ENCODE assay signal across 24 cellular contexts in the genomic region with DNA sequence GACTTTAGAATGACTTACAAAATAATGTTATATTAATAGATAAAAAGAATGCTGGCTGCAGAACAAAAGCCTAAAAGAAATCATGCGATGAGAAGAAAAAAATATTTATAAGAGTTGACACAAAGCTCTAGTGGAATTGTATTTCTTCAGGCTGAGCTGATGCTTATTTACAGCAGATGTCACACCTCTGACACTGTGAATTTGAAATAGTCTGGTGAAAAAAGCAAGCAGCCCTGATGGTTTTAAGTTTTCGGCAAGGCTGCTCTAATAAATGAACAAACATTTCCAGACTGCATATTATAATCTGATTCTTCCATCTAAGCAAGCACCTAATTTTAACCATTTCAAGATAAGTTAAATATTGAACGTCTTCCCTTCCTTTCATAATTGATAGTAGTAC.
DNase-seq lines count a peak whose midpoint lies in the region; ATAC-seq, FAIRE-seq and TF ChIP-seq lines count a peak whose summit lies in the region.
"Had no signal": no experiment of that assay in that cellular context is flagged by ENCODE, and none has a peak within 500 bp of the region (broad histone marks: within the 10 kb centered on the region; RNA-seq: fewer than 3 reads in every experiment).

No MANE protein-coding gene starts in this region.

- no peak for TF ChIP-seq POLR2A in A549 (IDR thresholded peaks at IDR 0.05; ENCODE audit: low read length)
- TF ChIP-seq POLR2A in prostate gland (IDR thresholded peaks at IDR 0.05), result no peak

- H3K4me3 ChIP-seq in cardiac muscle cell, result no peak overlapping the region
- H3K4me3 ChIP-seq in A549, result no peak overlapping the region
- H3K4me3 ChIP-seq in SK-N-SH (ENCODE audit: low read depth in 2 of 2, low read length in 1 of 2), result no peak overlapping the region
- no peak overlapping the region for H3K4me3 ChIP-seq in hepatocyte
- no peak overlapping the region for H3K4me3 ChIP-seq in prostate gland
- H3K4me3 ChIP-seq: BLaER1 treated with 17β-estradiol and CSF1 and Interleukin-3, amounts not matched to agents 10 nM and 100 nM; GM12878 had no signal

- H3K79me2 ChIP-seq in SK-N-SH (ENCODE audit: insufficient read depth), result no peaks in the 10 kb centered on the region
- H3K79me2 ChIP-seq in hepatocyte, result no peaks in the 10 kb centered on the region

- H3K9me2 ChIP-seq in SK-N-SH (no peaks in the 10 kb centered on the region), hepatocyte (replicated peaks; ENCODE audit: insufficient read depth) (no peaks in the 10 kb centered on the region)

- 47% methylated on average over 3 of the region's 3 CpGs for WGBS in A549 (ENCODE audit: missing lambda C conversion rate)
- 29% methylated on average over 3 of the region's 3 CpGs for WGBS in SK-N-SH (ENCODE audit: low lambda C conversion rate)
- WGBS in hepatocyte (ENCODE audit: low lambda C conversion rate, missing lambda C conversion rate), result 36% methylated on average over 3 of the region's 3 CpGs
- WGBS in prostate gland, result 20% methylated on average over 3 of the region's 3 CpGs

- TF ChIP-seq EP300 in A549 (IDR thresholded peaks at IDR 0.05), result no peak
- peak in 1 of 2 experiments; percentile 64; a peak in 2 of 4 replicates for TF ChIP-seq EP300 in SK-N-SH (IDR thresholded peaks at IDR 0.05; ENCODE audit: borderline replicate concordance in 1 of 2, low read depth in 1 of 2, low read length in 1 of 2)

- peaks cover 2% of the 10 kb centered on the region for H3F3A ChIP-seq in SK-N-SH (replicated peaks; ENCODE audit: insufficient read depth)

- TF ChIP-seq RAD21 in A549 (conservative IDR thresholded peaks at IDR 0.05 in 1 of 2, IDR thresholded peaks at IDR 0.05 in 1 of 2), result no peak
- no peak for TF ChIP-seq RAD21 in SK-N-SH (IDR thresholded peaks at IDR 0.05; ENCODE audit: low read length)

- no peak for ATAC-seq in left ventricle myocardium superior
- no peak for ATAC-seq in A549
- ATAC-seq: CD8-positive, alpha-beta T cell; GM12878 had no signal

- H3K27ac ChIP-seq in cardiac muscle cell (peak overlapping the region; percentile 62), A549 (no peak overlapping the region), SK-N-SH (ENCODE audit: low read depth in 2 of 2, low read length in 1 of 2) (peak overlapping the region in 1 of 2 experiments; percentile 91; a peak in 2 of 4 replicates), hepatocyte (no peak overlapping the region), prostate gland (no peak overlapping the region)
- H3K27ac ChIP-seq: 22Rv1; BLaER1 treated with 17β-estradiol and CSF1 and Interleukin-3, amounts not matched to agents 10 nM and 100 nM; C4-2B had no signal

- H3K9ac ChIP-seq in SK-N-SH, result no peak overlapping the region
- H3K9ac ChIP-seq: BLaER1 treated with 17β-estradiol and CSF1 and Interleukin-3, amounts not matched to agents 10 nM and 100 nM had no signal

- POLR2A ChIA-PET in A549 (lab: Yijun Ruan, JAX), result no interaction called here
- POLR2A ChIA-PET in SK-N-SH (lab: Yijun Ruan, JAX), result no interaction called here

- intact Hi-C loops in left ventricle myocardium superior (cut with micrococcal nuclease) (no loop called here), prostate gland (cut with DNase I) (no loop called here)

- DNase-seq in cardiac muscle cell (ENCODE audit: low read depth in 1 of 2, low spot score in 1 of 2), result no peak
- no peak for DNase-seq in left ventricle myocardium superior
- no peak for DNase-seq in A549 (ENCODE audit: low read depth in 1 of 2, low spot score in 1 of 2)
- DNase-seq in SK-N-SH, result no peak
- DNase-seq in hepatocyte (ENCODE audit: low spot score), result no peak
- DNase-seq in Ammon's horn (ENCODE audit: low spot score), result no peak
- no peak for DNase-seq in dedifferentiated amniotic fluid mesenchymal stem cell (ENCODE audit: extremely low spot score)
- no peak for DNase-seq in prostate gland (ENCODE audit: low spot score)
- DNase-seq: ACHN; CD4-positive, alpha-beta T cell; CD8-positive, alpha-beta T cell; DMS 273 treated with DMSO at 0.1 percent for 48 hours; DMS153; DMS53; DMS79; DND-41; EL; GDM1 had no signal

- CTCF ChIA-PET in A549 (lab: Yijun Ruan, JAX), result interaction anchor here (1.4 kb wide), 1 partner anchor 11 kb away, joined by 4 read pairs; no protein-coding TSS in a partner anchor
- CTCF ChIA-PET in SK-N-SH (lab: Yijun Ruan, JAX), result interaction anchor here (0.9 to 7.1 kb wide), 3 partner anchors 10 to 21 kb away, joined by 4 to 51 read pairs (median 4); no protein-coding TSS in a partner anchor

- H4K20me1 ChIP-seq in SK-N-SH (ENCODE audit: insufficient read depth) (no peaks in the 10 kb centered on the region), hepatocyte (ENCODE audit: insufficient read depth, poor library complexity, severe bottlenecking) (no peaks in the 10 kb centered on the region)
- H4K20me1 ChIP-seq: BLaER1 treated with 17β-estradiol and CSF1 and Interleukin-3, amounts not matched to agents 10 nM and 100 nM had no signal

- TF ChIP-seq CTCF in cardiac muscle cell (IDR thresholded peaks at IDR 0.05; ENCODE audit: low read depth, low read length), result no peak
- TF ChIP-seq CTCF in A549 (IDR thresholded peaks at IDR 0.05), result no peak
- TF ChIP-seq CTCF in SK-N-SH (IDR thresholded peaks at IDR 0.05), result no peak
- no peak for TF ChIP-seq CTCF in hepatocyte (IDR thresholded peaks at IDR 0.05; ENCODE audit: poor library complexity)
- no peak for TF ChIP-seq CTCF in prostate gland (IDR thresholded peaks at IDR 0.05)

- no peak for FAIRE-seq in A549 (lab: Jason Lieb, UNC)
- FAIRE-seq: GM12878, GM12892, GM18507 had no signal

- H3K36me3 ChIP-seq in cardiac muscle cell, result no peaks in the 10 kb centered on the region
- no peaks in the 10 kb centered on the region for H3K36me3 ChIP-seq in SK-N-SH (replicated peaks in 1 of 2; ENCODE audit: control insufficient read depth in 1 of 2, insufficient read depth in 2 of 2, low read length in 1 of 2)
- H3K36me3 ChIP-seq in hepatocyte (replicated peaks; ENCODE audit: insufficient read depth, low read depth), result no peaks in the 10 kb centered on the region
- no peaks in the 10 kb centered on the region for H3K36me3 ChIP-seq in prostate gland
- H3K36me3 ChIP-seq: BLaER1 treated with 17β-estradiol and CSF1 and Interleukin-3, amounts not matched to agents 10 nM and 100 nM had no signal

- peak overlapping the region; percentile 51 for H3K4me2 ChIP-seq in A549
- H3K4me2 ChIP-seq in SK-N-SH, result no peak overlapping the region
- H3K4me2 ChIP-seq in hepatocyte, result peak overlapping the region; percentile 56
- H3K4me2 ChIP-seq: BLaER1 treated with 17β-estradiol and CSF1 and Interleukin-3, amounts not matched to agents 10 nM and 100 nM had no signal

- H3K27me3 ChIP-seq in cardiac muscle cell (no peaks in the 10 kb centered on the region), SK-N-SH (ENCODE audit: insufficient read depth) (no peaks in the 10 kb centered on the region), hepatocyte (no peaks in the 10 kb centered on the region), prostate gland (replicated peaks; ENCODE audit: insufficient read depth) (no peaks in the 10 kb centered on the region)
- H3K27me3 ChIP-seq: BLaER1 treated with 17β-estradiol and CSF1 and Interleukin-3, amounts not matched to agents 10 nM and 100 nM had no signal

- peak overlapping the region; percentile 24; the same call in 1 of the 2 replicates for H2AFZ ChIP-seq in SK-N-SH (ENCODE audit: low read depth)
- H2AFZ ChIP-seq in hepatocyte, result no peak overlapping the region

- H3K9me3 ChIP-seq in cardiac muscle cell (ENCODE audit: low read depth) (no peaks in the 10 kb centered on the region), A549 (no peaks in the 10 kb centered on the region), SK-N-SH (no peaks in the 10 kb centered on the region), hepatocyte (ENCODE audit: low read depth) (no peaks in the 10 kb centered on the region), prostate gland (no peaks in the 10 kb centered on the region)
- H3K9me3 ChIP-seq: BLaER1 treated with 17β-estradiol and CSF1 and Interleukin-3, amounts not matched to agents 10 nM and 100 nM had no signal

- H3K4me1 ChIP-seq in cardiac muscle cell (ENCODE audit: low read depth), result peaks cover 10% of the 10 kb centered on the region
- H3K4me1 ChIP-seq in A549, result peaks cover 38% of the 10 kb centered on the region
- H3K4me1 ChIP-seq in SK-N-SH (ENCODE audit: control insufficient read depth in 1 of 2, insufficient read depth in 2 of 2, low read depth in 1 of 2, low read length in 1 of 2), result peaks cover 3 to 25% of the 10 kb centered on the region in 2 experiments; a peak in 3 of 4 replicates
- peaks cover 7% of the 10 kb centered on the region for H3K4me1 ChIP-seq in hepatocyte (ENCODE audit: insufficient read depth)
- H3K4me1 ChIP-seq in prostate gland (replicated peaks), result no peaks in the 10 kb centered on the region
- H3K4me1 ChIP-seq: BLaER1 treated with 17β-estradiol and CSF1 and Interleukin-3, amounts not matched to agents 10 nM and 100 nM had no signal

TF ChIP-seq in A549, 52 proteins besides CTCF, POLR2A, EP300 and RAD21 (continues in another document):
- TF ChIP-seq KDM1A (IDR thresholded peaks at IDR 0.05; ENCODE audit: low read depth) (no peak), NR3C1 (IDR thresholded peaks at IDR 0.05) (no peak), ZC3H11A (IDR thresholded peaks at IDR 0.05) (no peak), CHD4 (IDR thresholded peaks at IDR 0.05; ENCODE audit: borderline replicate concordance) (no peak), FOSL2 (IDR thresholded peaks at IDR 0.05) (no peak), FOSL2 (CRISPR knock-in tag; IDR thresholded peaks at IDR 0.05) (no peak), NFE2L2 (conservative IDR thresholded peaks at IDR 0.05; ENCODE audit: low read length) (no peak)
- TF ChIP-seq, protein P1, sequence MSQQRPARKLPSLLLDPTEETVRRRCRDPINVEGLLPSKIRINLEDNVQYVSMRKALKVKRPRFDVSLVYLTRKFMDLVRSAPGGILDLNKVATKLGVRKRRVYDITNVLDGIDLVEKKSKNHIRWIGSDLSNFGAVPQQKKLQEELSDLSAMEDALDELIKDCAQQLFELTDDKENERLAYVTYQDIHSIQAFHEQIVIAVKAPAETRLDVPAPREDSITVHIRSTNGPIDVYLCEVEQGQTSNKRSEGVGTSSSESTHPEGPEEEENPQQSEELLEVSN (IDR thresholded peaks at IDR 0.05; ENCODE audit: borderline replicate concordance, low read depth), result no peak

TF ChIP-seq in SK-N-SH, 30 proteins besides CTCF, POLR2A, EP300 and RAD21 (continues in another document):
- TF ChIP-seq RFX5 (IDR thresholded peaks at IDR 0.05; ENCODE audit: low read length) (no peak), CHD2 (IDR thresholded peaks at IDR 0.05; ENCODE audit: low read length, partially characterized antibody) (no peak), SMC3 (IDR thresholded peaks at IDR 0.05; ENCODE audit: low read depth, low read length) (no peak), TAF1 (IDR thresholded peaks at IDR 0.05; ENCODE audit: borderline replicate concordance, low read depth, low read length) (no peak)
- TF ChIP-seq, protein P2, sequence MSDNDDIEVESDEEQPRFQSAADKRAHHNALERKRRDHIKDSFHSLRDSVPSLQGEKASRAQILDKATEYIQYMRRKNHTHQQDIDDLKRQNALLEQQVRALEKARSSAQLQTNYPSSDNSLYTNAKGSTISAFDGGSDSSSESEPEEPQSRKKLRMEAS (IDR thresholded peaks at IDR 0.05; ENCODE audit: low read depth), result no peak
